1 cellular context compared by ENCODE assay signal in the genomic region with DNA sequence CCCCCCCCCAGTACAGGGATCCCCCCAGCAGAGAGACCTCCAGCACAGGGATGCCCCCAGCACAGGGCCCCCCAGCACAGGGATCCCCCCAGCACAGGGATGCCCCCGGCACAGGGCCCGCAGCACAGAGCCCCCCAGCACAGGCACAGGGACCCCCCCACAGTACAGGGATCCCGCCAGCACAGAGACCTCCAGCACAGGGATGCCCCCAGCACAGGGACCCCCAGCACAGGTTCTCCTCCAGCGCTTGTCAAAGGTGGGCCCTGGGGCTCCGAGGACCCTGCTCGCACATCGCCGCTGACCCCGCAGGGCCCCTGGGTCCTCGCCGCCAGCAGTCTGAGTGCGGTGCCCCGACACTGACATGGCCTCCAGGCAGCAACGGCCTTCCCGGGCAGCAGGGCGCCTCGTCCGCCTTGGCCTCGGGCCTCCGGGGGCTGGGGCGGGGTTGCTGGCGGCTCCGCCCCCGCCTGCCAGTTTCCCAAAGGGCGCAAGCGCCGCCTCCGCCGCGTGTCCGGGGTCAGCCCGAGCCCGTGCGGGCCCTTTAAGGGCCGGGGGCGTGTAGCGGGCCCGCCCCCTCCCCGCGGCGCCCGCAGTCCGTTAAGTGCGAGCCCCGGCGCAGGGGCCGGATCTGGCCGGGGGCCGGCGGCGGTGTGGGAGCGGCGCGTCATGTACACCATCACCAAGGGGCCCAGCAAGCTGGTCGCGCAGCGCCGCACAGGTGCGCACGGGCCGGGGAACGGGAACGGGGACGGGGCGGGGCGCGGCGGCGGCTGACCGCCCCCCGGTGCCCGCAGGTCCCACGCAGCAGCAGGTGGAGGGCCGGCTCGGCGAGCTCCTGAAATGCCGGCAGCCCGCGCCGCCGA.
TF ChIP-seq lines count a peak whose summit lies in the region.

MCRIP2 (plus strand) TSS at position 503 of the 863 bp plus-strand sequence; CDS start at position 667, 164 bp downstream.

TF ChIP-seq in HepG2, 621 proteins besides CTCF, POLR2A, EP300 and RAD21 (continued from another document and continues in another):
- TF ChIP-seq ZNF276 (CRISPR knock-in tag; IDR thresholded peaks at IDR 0.05; ENCODE audit: low read depth) (no peak), STAG1 (CRISPR knock-in tag; IDR thresholded peaks at IDR 0.05) (no peak), GPN1 (CRISPR knock-in tag; IDR thresholded peaks at IDR 0.05; ENCODE audit: borderline replicate concordance) (no peak), ZBTB3 (CRISPR knock-in tag; IDR thresholded peaks at IDR 0.05; ENCODE audit: borderline replicate concordance, low read depth) (no peak), ATF1 (CRISPR knock-in tag; IDR thresholded peaks at IDR 0.05) (no peak), LCORL (IDR thresholded peaks at IDR 0.05) (no peak), LCORL (CRISPR knock-in tag; IDR thresholded peaks at IDR 0.05) (no peak), FOXK2 (IDR thresholded peaks at IDR 0.05) (no peak), RARA (CRISPR knock-in tag; IDR thresholded peaks at IDR 0.05) (no peak; the same call in 1 of the 2 replicates), MYC (CRISPR knock-in tag; IDR thresholded peaks at IDR 0.05; ENCODE audit: borderline replicate concordance) (no peak), USF2 (IDR thresholded peaks at IDR 0.05; ENCODE audit: low read depth, low read length) (no peak), USF2 (CRISPR knock-in tag; IDR thresholded peaks at IDR 0.05; ENCODE audit: borderline replicate concordance) (no peak), ZNF230 (CRISPR knock-in tag; IDR thresholded peaks at IDR 0.05) (no peak), ZNF225 (CRISPR knock-in tag; IDR thresholded peaks at IDR 0.05) (no peak), SRY (CRISPR knock-in tag; IDR thresholded peaks at IDR 0.05) (no peak), ADNP (CRISPR knock-in tag; IDR thresholded peaks at IDR 0.05) (no peak), ZNF780A (CRISPR knock-in tag; IDR thresholded peaks at IDR 0.05) (no peak), GATAD1 (CRISPR knock-in tag; IDR thresholded peaks at IDR 0.05) (peak; percentile 55; the same call in 1 of the 2 replicates), ZNF777 (CRISPR knock-in tag; IDR thresholded peaks at IDR 0.05) (no peak; the same call in 1 of the 2 replicates), NAIF1 (CRISPR knock-in tag; IDR thresholded peaks at IDR 0.05; ENCODE audit: borderline replicate concordance) (no peak), RBM22 (optimal IDR thresholded peaks at IDR 0.05; ENCODE audit: low read length) (no peak), HMG20A (CRISPR knock-in tag; IDR thresholded peaks at IDR 0.05; ENCODE audit: borderline replicate concordance) (no peak), REXO4 (CRISPR knock-in tag; IDR thresholded peaks at IDR 0.05; ENCODE audit: borderline replicate concordance) (no peak), MIER2 (CRISPR knock-in tag; IDR thresholded peaks at IDR 0.05) (no peak), YEATS4 (CRISPR knock-in tag; IDR thresholded peaks at IDR 0.05; ENCODE audit: borderline replicate concordance) (no peak; the same call in 1 of the 2 replicates), ZNF337 (CRISPR knock-in tag; IDR thresholded peaks at IDR 0.05; ENCODE audit: borderline replicate concordance, low read depth) (no peak), FOXP1 (IDR thresholded peaks at IDR 0.05) (no peak), FOXP1 (CRISPR knock-in tag; IDR thresholded peaks at IDR 0.05) (no peak)
- TF ChIP-seq, protein P1, sequence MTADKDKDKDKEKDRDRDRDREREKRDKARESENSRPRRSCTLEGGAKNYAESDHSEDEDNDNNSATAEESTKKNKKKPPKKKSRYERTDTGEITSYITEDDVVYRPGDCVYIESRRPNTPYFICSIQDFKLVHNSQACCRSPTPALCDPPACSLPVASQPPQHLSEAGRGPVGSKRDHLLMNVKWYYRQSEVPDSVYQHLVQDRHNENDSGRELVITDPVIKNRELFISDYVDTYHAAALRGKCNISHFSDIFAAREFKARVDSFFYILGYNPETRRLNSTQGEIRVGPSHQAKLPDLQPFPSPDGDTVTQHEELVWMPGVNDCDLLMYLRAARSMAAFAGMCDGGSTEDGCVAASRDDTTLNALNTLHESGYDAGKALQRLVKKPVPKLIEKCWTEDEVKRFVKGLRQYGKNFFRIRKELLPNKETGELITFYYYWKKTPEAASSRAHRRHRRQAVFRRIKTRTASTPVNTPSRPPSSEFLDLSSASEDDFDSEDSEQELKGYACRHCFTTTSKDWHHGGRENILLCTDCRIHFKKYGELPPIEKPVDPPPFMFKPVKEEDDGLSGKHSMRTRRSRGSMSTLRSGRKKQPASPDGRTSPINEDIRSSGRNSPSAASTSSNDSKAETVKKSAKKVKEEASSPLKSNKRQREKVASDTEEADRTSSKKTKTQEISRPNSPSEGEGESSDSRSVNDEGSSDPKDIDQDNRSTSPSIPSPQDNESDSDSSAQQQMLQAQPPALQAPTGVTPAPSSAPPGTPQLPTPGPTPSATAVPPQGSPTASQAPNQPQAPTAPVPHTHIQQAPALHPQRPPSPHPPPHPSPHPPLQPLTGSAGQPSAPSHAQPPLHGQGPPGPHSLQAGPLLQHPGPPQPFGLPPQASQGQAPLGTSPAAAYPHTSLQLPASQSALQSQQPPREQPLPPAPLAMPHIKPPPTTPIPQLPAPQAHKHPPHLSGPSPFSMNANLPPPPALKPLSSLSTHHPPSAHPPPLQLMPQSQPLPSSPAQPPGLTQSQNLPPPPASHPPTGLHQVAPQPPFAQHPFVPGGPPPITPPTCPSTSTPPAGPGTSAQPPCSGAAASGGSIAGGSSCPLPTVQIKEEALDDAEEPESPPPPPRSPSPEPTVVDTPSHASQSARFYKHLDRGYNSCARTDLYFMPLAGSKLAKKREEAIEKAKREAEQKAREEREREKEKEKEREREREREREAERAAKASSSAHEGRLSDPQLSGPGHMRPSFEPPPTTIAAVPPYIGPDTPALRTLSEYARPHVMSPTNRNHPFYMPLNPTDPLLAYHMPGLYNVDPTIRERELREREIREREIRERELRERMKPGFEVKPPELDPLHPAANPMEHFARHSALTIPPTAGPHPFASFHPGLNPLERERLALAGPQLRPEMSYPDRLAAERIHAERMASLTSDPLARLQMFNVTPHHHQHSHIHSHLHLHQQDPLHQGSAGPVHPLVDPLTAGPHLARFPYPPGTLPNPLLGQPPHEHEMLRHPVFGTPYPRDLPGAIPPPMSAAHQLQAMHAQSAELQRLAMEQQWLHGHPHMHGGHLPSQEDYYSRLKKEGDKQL (CRISPR knock-in tag; IDR thresholded peaks at IDR 0.05; ENCODE audit: low read depth): no peak; the same call in 1 of the 2 replicates
- TF ChIP-seq, protein P2, sequence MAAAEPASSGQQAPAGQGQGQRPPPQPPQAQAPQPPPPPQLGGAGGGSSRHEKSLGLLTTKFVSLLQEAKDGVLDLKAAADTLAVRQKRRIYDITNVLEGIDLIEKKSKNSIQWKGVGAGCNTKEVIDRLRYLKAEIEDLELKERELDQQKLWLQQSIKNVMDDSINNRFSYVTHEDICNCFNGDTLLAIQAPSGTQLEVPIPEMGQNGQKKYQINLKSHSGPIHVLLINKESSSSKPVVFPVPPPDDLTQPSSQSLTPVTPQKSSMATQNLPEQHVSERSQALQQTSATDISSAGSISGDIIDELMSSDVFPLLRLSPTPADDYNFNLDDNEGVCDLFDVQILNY (CRISPR knock-in tag; conservative IDR thresholded peaks at IDR 0.05): no peak; the same call in 1 of the 2 replicates
- TF ChIP-seq, protein P3, sequence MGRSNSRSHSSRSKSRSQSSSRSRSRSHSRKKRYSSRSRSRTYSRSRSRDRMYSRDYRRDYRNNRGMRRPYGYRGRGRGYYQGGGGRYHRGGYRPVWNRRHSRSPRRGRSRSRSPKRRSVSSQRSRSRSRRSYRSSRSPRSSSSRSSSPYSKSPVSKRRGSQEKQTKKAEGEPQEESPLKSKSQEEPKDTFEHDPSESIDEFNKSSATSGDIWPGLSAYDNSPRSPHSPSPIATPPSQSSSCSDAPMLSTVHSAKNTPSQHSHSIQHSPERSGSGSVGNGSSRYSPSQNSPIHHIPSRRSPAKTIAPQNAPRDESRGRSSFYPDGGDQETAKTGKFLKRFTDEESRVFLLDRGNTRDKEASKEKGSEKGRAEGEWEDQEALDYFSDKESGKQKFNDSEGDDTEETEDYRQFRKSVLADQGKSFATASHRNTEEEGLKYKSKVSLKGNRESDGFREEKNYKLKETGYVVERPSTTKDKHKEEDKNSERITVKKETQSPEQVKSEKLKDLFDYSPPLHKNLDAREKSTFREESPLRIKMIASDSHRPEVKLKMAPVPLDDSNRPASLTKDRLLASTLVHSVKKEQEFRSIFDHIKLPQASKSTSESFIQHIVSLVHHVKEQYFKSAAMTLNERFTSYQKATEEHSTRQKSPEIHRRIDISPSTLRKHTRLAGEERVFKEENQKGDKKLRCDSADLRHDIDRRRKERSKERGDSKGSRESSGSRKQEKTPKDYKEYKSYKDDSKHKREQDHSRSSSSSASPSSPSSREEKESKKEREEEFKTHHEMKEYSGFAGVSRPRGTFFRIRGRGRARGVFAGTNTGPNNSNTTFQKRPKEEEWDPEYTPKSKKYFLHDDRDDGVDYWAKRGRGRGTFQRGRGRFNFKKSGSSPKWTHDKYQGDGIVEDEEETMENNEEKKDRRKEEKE (IDR thresholded peaks at IDR 0.05): no peak
- TF ChIP-seq, protein P4, sequence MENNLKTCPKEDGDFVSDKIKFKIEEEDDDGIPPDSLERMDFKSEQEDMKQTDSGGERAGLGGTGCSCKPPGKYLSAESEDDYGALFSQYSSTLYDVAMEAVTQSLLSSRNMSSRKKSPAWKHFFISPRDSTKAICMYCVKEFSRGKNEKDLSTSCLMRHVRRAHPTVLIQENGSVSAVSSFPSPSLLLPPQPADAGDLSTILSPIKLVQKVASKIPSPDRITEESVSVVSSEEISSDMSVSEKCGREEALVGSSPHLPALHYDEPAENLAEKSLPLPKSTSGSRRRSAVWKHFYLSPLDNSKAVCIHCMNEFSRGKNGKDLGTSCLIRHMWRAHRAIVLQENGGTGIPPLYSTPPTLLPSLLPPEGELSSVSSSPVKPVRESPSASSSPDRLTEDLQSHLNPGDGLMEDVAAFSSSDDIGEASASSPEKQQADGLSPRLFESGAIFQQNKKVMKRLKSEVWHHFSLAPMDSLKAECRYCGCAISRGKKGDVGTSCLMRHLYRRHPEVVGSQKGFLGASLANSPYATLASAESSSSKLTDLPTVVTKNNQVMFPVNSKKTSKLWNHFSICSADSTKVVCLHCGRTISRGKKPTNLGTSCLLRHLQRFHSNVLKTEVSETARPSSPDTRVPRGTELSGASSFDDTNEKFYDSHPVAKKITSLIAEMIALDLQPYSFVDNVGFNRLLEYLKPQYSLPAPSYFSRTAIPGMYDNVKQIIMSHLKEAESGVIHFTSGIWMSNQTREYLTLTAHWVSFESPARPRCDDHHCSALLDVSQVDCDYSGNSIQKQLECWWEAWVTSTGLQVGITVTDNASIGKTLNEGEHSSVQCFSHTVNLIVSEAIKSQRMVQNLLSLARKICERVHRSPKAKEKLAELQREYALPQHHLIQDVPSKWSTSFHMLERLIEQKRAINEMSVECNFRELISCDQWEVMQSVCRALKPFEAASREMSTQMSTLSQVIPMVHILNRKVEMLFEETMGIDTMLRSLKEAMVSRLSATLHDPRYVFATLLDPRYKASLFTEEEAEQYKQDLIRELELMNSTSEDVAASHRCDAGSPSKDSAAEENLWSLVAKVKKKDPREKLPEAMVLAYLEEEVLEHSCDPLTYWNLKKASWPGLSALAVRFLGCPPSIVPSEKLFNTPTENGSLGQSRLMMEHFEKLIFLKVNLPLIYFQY (CRISPR knock-in tag; IDR thresholded peaks at IDR 0.05; ENCODE audit: borderline replicate concordance): no peak
- TF ChIP-seq, protein P5, sequence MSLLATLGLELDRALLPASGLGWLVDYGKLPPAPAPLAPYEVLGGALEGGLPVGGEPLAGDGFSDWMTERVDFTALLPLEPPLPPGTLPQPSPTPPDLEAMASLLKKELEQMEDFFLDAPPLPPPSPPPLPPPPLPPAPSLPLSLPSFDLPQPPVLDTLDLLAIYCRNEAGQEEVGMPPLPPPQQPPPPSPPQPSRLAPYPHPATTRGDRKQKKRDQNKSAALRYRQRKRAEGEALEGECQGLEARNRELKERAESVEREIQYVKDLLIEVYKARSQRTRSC (CRISPR knock-in tag; IDR thresholded peaks at IDR 0.05; ENCODE audit: low read depth): no peak
- TF ChIP-seq, protein P6, sequence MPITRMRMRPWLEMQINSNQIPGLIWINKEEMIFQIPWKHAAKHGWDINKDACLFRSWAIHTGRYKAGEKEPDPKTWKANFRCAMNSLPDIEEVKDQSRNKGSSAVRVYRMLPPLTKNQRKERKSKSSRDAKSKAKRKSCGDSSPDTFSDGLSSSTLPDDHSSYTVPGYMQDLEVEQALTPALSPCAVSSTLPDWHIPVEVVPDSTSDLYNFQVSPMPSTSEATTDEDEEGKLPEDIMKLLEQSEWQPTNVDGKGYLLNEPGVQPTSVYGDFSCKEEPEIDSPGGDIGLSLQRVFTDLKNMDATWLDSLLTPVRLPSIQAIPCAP (CRISPR knock-in tag; IDR thresholded peaks at IDR 0.05; ENCODE audit: low read depth): no peak
- TF ChIP-seq, protein P7, sequence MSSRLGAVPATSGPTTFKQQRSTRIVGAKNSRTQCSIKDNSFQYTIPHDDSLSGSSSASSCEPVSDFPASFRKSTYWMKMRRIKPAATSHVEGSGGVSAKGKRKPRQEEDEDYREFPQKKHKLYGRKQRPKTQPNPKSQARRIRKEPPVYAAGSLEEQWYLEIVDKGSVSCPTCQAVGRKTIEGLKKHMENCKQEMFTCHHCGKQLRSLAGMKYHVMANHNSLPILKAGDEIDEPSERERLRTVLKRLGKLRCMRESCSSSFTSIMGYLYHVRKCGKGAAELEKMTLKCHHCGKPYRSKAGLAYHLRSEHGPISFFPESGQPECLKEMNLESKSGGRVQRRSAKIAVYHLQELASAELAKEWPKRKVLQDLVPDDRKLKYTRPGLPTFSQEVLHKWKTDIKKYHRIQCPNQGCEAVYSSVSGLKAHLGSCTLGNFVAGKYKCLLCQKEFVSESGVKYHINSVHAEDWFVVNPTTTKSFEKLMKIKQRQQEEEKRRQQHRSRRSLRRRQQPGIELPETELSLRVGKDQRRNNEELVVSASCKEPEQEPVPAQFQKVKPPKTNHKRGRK (CRISPR knock-in tag; IDR thresholded peaks at IDR 0.05): no peak
